ENCODE assay signal across 8 cellular contexts in genomic region chr17:55238197-55238930, GRCh38. TPM values are rescaled to one million over a fixed set of nuclear protein-coding genes. Genes with fewer than 3 reads are reported as not detected.
DNase-seq lines count a peak whose midpoint lies in the region; ATAC-seq and TF ChIP-seq lines count a peak whose summit lies in the region.

No MANE protein-coding gene starts in this region.

- peak overlapping the region; percentile 50 for H3K4me3 ChIP-seq in hepatocyte
- peak overlapping the region; percentile 36 to 63 for H3K4me3 ChIP-seq in aorta (ENCODE audit: low read length in 2 of 2)

- H2AFZ ChIP-seq in hepatocyte = peak overlapping the region; percentile 83

- no peaks in the 10 kb centered on the region for H4K20me1 ChIP-seq in hepatocyte (ENCODE audit: insufficient read depth, poor library complexity, severe bottlenecking)

- H3K27ac ChIP-seq in hepatocyte (no peak overlapping the region), aorta (ENCODE audit: low read depth in 1 of 2, low read length in 2 of 2) (peak overlapping the region in 1 of 2 donors; percentile 5)

- TF ChIP-seq POLR2A in GM15510 (IDR thresholded peaks at IDR 0.05; ENCODE audit: borderline replicate concordance, extremely low read depth, insufficient read length) = peak; percentile 52

- peak; percentile 92 for ATAC-seq in HG02852 (IDR thresholded peaks at IDR 0.05; ENCODE audit: unreplicated experiment)
- ATAC-seq in aorta (ENCODE audit: low FRiP score) = peak; percentile 99

- H3K36me3 ChIP-seq in hepatocyte (replicated peaks; ENCODE audit: insufficient read depth, low read depth) (no peaks in the 10 kb centered on the region), aorta (ENCODE audit: control insufficient read depth in 1 of 2, insufficient read depth in 2 of 2, low read length in 1 of 2) (no peaks in the 10 kb centered on the region)

- H3K4me2 ChIP-seq in hepatocyte = peak overlapping the region; percentile 93

- H3K27me3 ChIP-seq in hepatocyte (no peaks in the 10 kb centered on the region), aorta (ENCODE audit: control insufficient read depth in 1 of 2, insufficient read depth in 2 of 2, low read length in 1 of 2) (no peaks in the 10 kb centered on the region)

- H3K9me2 ChIP-seq in hepatocyte (replicated peaks; ENCODE audit: insufficient read depth) = no peaks in the 10 kb centered on the region

- peak; percentile 92 for DNase-seq in NCI-H1436 treated with DMSO at 0.1 percent for 48 hours (lab: John Stamatoyannopoulos, UW)
- peak; percentile 88 for DNase-seq in T-helper 9 cell
- DNase-seq in astrocyte of the hippocampus (ENCODE audit: low read depth, low spot score) = peak; percentile 95
- DNase-seq in hepatocyte (ENCODE audit: low spot score) = peak; percentile 99
- peak; percentile 82 for DNase-seq in renal cortical epithelial cell (ENCODE audit: low read depth)
- peak; percentile 94 to 97 for DNase-seq in aorta

- intact Hi-C loops in aorta (cut with DNase I) = loop anchor here in 1 of 2 donors (2.0 kb wide), 2 partner anchors 26 to 56 kb away; partner anchors contain the start of gene HLF

- H3K4me1 ChIP-seq in hepatocyte (ENCODE audit: insufficient read depth) (peaks cover 7% of the 10 kb centered on the region), aorta (ENCODE audit: control insufficient read depth in 1 of 2, insufficient read depth in 2 of 2, low read length in 2 of 2) (no peaks in the 10 kb centered on the region)

- H3K79me2 ChIP-seq in hepatocyte = no peaks in the 10 kb centered on the region

- TF ChIP-seq CTCF in hepatocyte (IDR thresholded peaks at IDR 0.05; ENCODE audit: poor library complexity) = no peak

- under 1% methylated on average over 50 of the region's 67 CpGs for WGBS in hepatocyte (ENCODE audit: low lambda C conversion rate, missing lambda C conversion rate)
- 0% methylated on average over 66 to 67 of the region's 67 CpGs for WGBS in aorta, 2 donors

- no peaks in the 10 kb centered on the region for H3K9me3 ChIP-seq in hepatocyte (ENCODE audit: low read depth)
- no peaks in the 10 kb centered on the region for H3K9me3 ChIP-seq in aorta (ENCODE audit: control insufficient read depth, low read length)

RNA-seq across cellular contexts. Expression of gene HLF, which starts 26.4 kb away (rescaled TPM):
- total RNA-seq in hepatocyte (0.32 and 0.60 TPM in 2 replicates), renal cortical epithelial cell (0.52 and 1.9 TPM in 2 replicates), aorta (10 to 100 TPM in 1 of 2 donors, 1 to 10 TPM in 1; 5.8 to 12.4 TPM)
- polyA plus RNA-seq in hepatocyte (0.26 and 0.48 TPM in 2 replicates), aorta (10 to 100 TPM in 1 of 2 donors, 1 to 10 TPM in 1; 2.0 to 11.8 TPM)
